Comparison of ENCODE assay signal across 8 cellular contexts in genomic region chr5:10590226-10591047, GRCh38. TPM values are rescaled to one million over a fixed set of nuclear protein-coding genes. Genes with fewer than 3 reads are reported as not detected.
DNase-seq lines count a peak whose midpoint lies in the region; ATAC-seq, FAIRE-seq and TF ChIP-seq lines count a peak whose summit lies in the region.

No MANE protein-coding gene starts in this region.

- ATAC-seq in DND-41 (ENCODE audit: insufficient read depth, low read depth) (no peak), HG03378 (IDR thresholded peaks at IDR 0.05; ENCODE audit: unreplicated experiment) (peak; percentile 27), GM19324 (IDR thresholded peaks at IDR 0.05; ENCODE audit: low FRiP score, unreplicated experiment) (no peak)

- H3K27ac ChIP-seq in DND-41 (ENCODE audit: low read length) (peak overlapping the region; percentile 62), astrocyte (ENCODE audit: low read depth, low read length) (no peak overlapping the region), MM.1S (ENCODE audit: low read length) (no peak overlapping the region)

- 0 out of 2 replicates have a peak overlapping the region, but pooled peaks have one; percentile 3 for H3K4me2 ChIP-seq in DND-41 (ENCODE audit: insufficient read depth, low read length)
- no peak overlapping the region for H3K4me2 ChIP-seq in astrocyte (ENCODE audit: low read length)
- H3K4me2 ChIP-seq in MM.1S (ENCODE audit: low read depth, low read length) = no peak overlapping the region

- no peaks in the 10 kb centered on the region for H3K9me3 Mint-ChIP-seq in astrocyte (ENCODE audit: unreplicated experiment)

- no peak overlapping the region for H3K4me3 Mint-ChIP-seq in astrocyte (ENCODE audit: unreplicated experiment)

- 0 out of 2 replicates have a peak, but pooled peaks cover 7% of the 10 kb centered on the region for H3K36me3 ChIP-seq in DND-41 (ENCODE audit: insufficient read depth, low read length)
- H3K36me3 ChIP-seq in astrocyte (ENCODE audit: insufficient read depth, low read length) = no peaks in the 10 kb centered on the region
- no peaks in the 10 kb centered on the region for H3K36me3 ChIP-seq in MM.1S (replicated peaks; ENCODE audit: insufficient read depth, low read length)

- peaks cover 90% of the 10 kb centered on the region for H3K4me1 ChIP-seq in DND-41 (ENCODE audit: insufficient read depth, low read length)
- peaks cover 12% of the 10 kb centered on the region for H3K4me1 ChIP-seq in astrocyte (ENCODE audit: insufficient read depth, low read length)
- peaks cover 5% of the 10 kb centered on the region; the same call in 1 of the 2 replicates for H3K4me1 ChIP-seq in MM.1S (ENCODE audit: low read length)

- no peaks in the 10 kb centered on the region for H3K27me3 ChIP-seq in DND-41 (ENCODE audit: insufficient read depth, low read length, poor library complexity)
- H3K27me3 ChIP-seq in astrocyte (ENCODE audit: insufficient read depth, low read length) = no peaks in the 10 kb centered on the region
- H3K27me3 ChIP-seq in MM.1S (replicated peaks; ENCODE audit: insufficient read depth, low read length) = no peaks in the 10 kb centered on the region

- H3K9me2 ChIP-seq in MM.1S (replicated peaks; ENCODE audit: insufficient read depth, low read length) = no peaks in the 10 kb centered on the region

- H2AFZ ChIP-seq in DND-41 (ENCODE audit: low read depth, low read length) = no peak overlapping the region
- no peak overlapping the region for H2AFZ ChIP-seq in astrocyte (ENCODE audit: low read depth, low read length)
- H2AFZ ChIP-seq in MM.1S (ENCODE audit: low read length) = no peak overlapping the region

- no peaks in the 10 kb centered on the region for H3F3A ChIP-seq in MM.1S (ENCODE audit: insufficient read depth, low read length)

- peaks cover 41% of the 10 kb centered on the region for H3K4me1 Mint-ChIP-seq in astrocyte (ENCODE audit: low read depth, unreplicated experiment)

- no peak overlapping the region for H3K9ac ChIP-seq in DND-41 (ENCODE audit: low read depth, low read length)
- H3K9ac ChIP-seq in astrocyte (ENCODE audit: low read length) = no peak overlapping the region
- H3K9ac ChIP-seq in MM.1S (ENCODE audit: low read length) = no peak overlapping the region

- peaks cover 6% of the 10 kb centered on the region for H3K36me3 Mint-ChIP-seq in astrocyte (ENCODE audit: low read depth, unreplicated experiment)

- DNase-seq in DND-41 = no peak
- DNase-seq in astrocyte (ENCODE audit: low read depth) = peak; percentile 72
- DNase-seq in kidney glomerular epithelial cell (lab: John Stamatoyannopoulos, UW) = peak; percentile 21
- DNase-seq in NK-92 treated with Interleukin-12 subunit alpha and Interleukin-12 subunit beta, amount 100 ng/mL, for 24 hours (lab: John Stamatoyannopoulos, UW) = no peak
- no peak for DNase-seq in MM.1S
- no peak for DNase-seq in DMS153 (lab: John Stamatoyannopoulos, UW)

- H3K9me3 ChIP-seq in DND-41 (ENCODE audit: insufficient read depth, low read length, severe bottlenecking) (no peaks in the 10 kb centered on the region), astrocyte (ENCODE audit: insufficient read depth, low read depth, low read length) (no peaks in the 10 kb centered on the region), MM.1S (replicated peaks; ENCODE audit: insufficient read depth, low read length) (no peaks in the 10 kb centered on the region)

- no peak for FAIRE-seq in astrocyte (lab: Jason Lieb, UNC)

- H3K79me2 ChIP-seq in DND-41 (ENCODE audit: insufficient read depth, low read length) (peaks cover 93% of the 10 kb centered on the region), astrocyte (ENCODE audit: insufficient read depth, low read length) (peaks cover 4% of the 10 kb centered on the region), MM.1S (ENCODE audit: low read length) (peaks cover 63% of the 10 kb centered on the region)

- no peak for TF ChIP-seq CTCF in DND-41 (IDR thresholded peaks at IDR 0.05; ENCODE audit: borderline replicate concordance, extremely low read depth, low read length, poor library complexity, severe bottlenecking)
- no peak for TF ChIP-seq CTCF in astrocyte (IDR thresholded peaks at IDR 0.05; ENCODE audit: insufficient read depth, low read depth, low read length)
- no peak for TF ChIP-seq CTCF in MM.1S (IDR thresholded peaks at IDR 0.05; ENCODE audit: low read length)

- no peaks in the 10 kb centered on the region for H3K27me3 Mint-ChIP-seq in astrocyte (ENCODE audit: low read depth, unreplicated experiment)

- no peaks in the 10 kb centered on the region for H4K20me1 ChIP-seq in DND-41 (ENCODE audit: insufficient read depth, low read length)
- peaks cover 13% of the 10 kb centered on the region for H4K20me1 ChIP-seq in astrocyte (ENCODE audit: insufficient read depth, low read length)
- H4K20me1 ChIP-seq in MM.1S (ENCODE audit: insufficient read depth, low read length) = no peaks in the 10 kb centered on the region

- no peak overlapping the region for H3K4me3 ChIP-seq in DND-41 (ENCODE audit: low read depth in 1 of 2, low read length in 2 of 2)
- no peak overlapping the region for H3K4me3 ChIP-seq in astrocyte (ENCODE audit: insufficient read depth, low read depth, low read length)
- H3K4me3 ChIP-seq in MM.1S (ENCODE audit: low read length) = no peak overlapping the region

- H3K27ac Mint-ChIP-seq in astrocyte (ENCODE audit: unreplicated experiment) = peak overlapping the region; percentile 58

RNA-seq across cellular contexts. Expression of gene ANKRD33B, which starts 26.6 kb away (rescaled TPM):
- 13.5 and 22.7 TPM in 2 replicates for total RNA-seq in astrocyte

Comparison
In these comparisons a context has a peak if more than half of its experiments do, and no peak if none do; other contexts are left out.
1. DNase-seq: peak in astrocyte (single experiment) and kidney glomerular epithelial cell (single experiment); none in DND-41 (single experiment), NK-92 treated with Interleukin-12 subunit alpha and Interleukin-12 subunit beta, amount 100 ng/mL, for 24 hours (single experiment), MM.1S (single experiment) and DMS153 (single experiment).